Comparison of ENCODE assay signal across 33 cellular contexts in the genomic region with DNA sequence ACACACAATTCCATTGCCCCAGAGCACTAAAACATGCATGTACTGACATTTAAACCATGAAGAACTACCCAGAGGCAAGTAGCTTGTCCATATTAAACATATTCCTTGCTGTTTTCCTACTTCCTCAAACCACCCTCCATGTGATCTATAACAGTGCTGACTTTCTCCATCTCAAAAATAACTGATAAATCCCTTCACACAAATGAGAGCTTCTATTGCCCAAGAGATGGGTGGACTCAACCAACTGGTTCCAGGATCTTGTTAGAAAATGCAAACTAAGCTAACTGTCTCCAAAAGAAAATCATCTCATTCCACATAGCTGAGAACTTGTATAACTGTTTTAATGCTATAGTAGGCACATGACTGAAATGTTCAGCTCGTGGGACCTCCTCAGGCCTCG. TPM values are rescaled to one million over a fixed set of nuclear protein-coding genes. Genes with fewer than 3 reads are reported as not detected.
"Had no signal": no experiment of that assay in that cellular context is flagged by ENCODE, and none has a peak within 500 bp of the region (broad histone marks: within the 10 kb centered on the region; RNA-seq: fewer than 3 reads in every experiment).

No MANE protein-coding gene starts in this region.

- H3K4me1 ChIP-seq: lower lobe of right lung, pancreas, prostate gland, vagina had no signal

- H3K9me3 ChIP-seq: heart left ventricle, lower lobe of right lung, pancreas, prostate gland, thoracic aorta, upper lobe of left lung, vagina had no signal

- H3K36me3 ChIP-seq: brain microvascular endothelial cell, heart left ventricle, lower lobe of right lung, pancreas, prostate gland, thoracic aorta, upper lobe of left lung, vagina had no signal

- H3K27ac ChIP-seq: brain microvascular endothelial cell, epithelial cell of prostate, lower lobe of right lung, pancreas, prostate gland, thoracic aorta, upper lobe of left lung, vagina had no signal

- H3K4me3 ChIP-seq: heart left ventricle, lower lobe of right lung, pancreas, prostate gland, thoracic aorta, upper lobe of left lung, vagina had no signal

- H3K27me3 ChIP-seq: brain microvascular endothelial cell, heart left ventricle, pancreas, upper lobe of left lung, vagina had no signal

- ATAC-seq: left colon; lower lobe of right lung; naive thymus-derived CD8-positive, alpha-beta T cell had no signal

- DNase-seq: activated CD4-positive, alpha-beta memory T cell treated with anti-CD3 and anti-CD28 coated beads for 36 hours; activated CD4-positive, alpha-beta T cell treated with anti-CD3 and anti-CD28 coated beads, Interleukin-2, amount 10 ng/mL, durations not matched to agents 24 days and 14 days; activated CD4-positive, CD25-positive, alpha-beta regulatory T cell treated with anti-CD3 and anti-CD28 coated beads, Interleukin-2, amount 50 U/mL, for 72 hours; activated CD8-positive, alpha-beta memory T cell treated with anti-CD3 and anti-CD28 coated beads, Interleukin-2, amount 50 U/mL, for 4 hours; activated effector memory CD4-positive, alpha-beta T cell treated with anti-CD3 and anti-CD28 coated beads, Interleukin-2, amount 50 U/mL, for 16 hours; activated naive CD4-positive, alpha-beta T cell treated with anti-CD3 and anti-CD28 coated beads, Interleukin-2, amount 10 ng/mL, durations not matched to agents 7 days and 5 days; activated naive CD8-positive, alpha-beta T cell treated with anti-CD3 and anti-CD28 coated beads, Interleukin-2, amount 10 ng/mL, durations not matched to agents 7 days and 5 days; activated T-cell treated with anti-CD3 and anti-CD28 coated beads, Interleukin-2, amount 50 U/mL, for 1 hour; amniotic stem cell; brain microvascular endothelial cell; caudate nucleus; effector CD4-positive, alpha-beta T cell; heart left ventricle; hypothalamus; immature natural killer cell; kidney; left colon; lower lobe of right lung; mesenchymal stem cell; naive thymus-derived CD8-positive, alpha-beta T cell; nucleus accumbens; pancreas; stimulated activated CD4-positive, alpha-beta T cell treated with anti-CD3 and anti-CD28 coated beads, Interleukin-2, amount 100 ng/mL, for 48 hours; T-helper 9 cell; upper lobe of left lung had no signal

RNA-seq across cellular contexts. Expression of a gene that starts 29.6 kb away (rescaled TPM):
- total RNA-seq: activated CD4-positive, alpha-beta memory T cell treated with anti-CD3 and anti-CD28 coated beads for 36 hours; activated CD4-positive, alpha-beta T cell treated with anti-CD3 and anti-CD28 coated beads, Interleukin-2, amount 10 ng/mL, durations not matched to agents 24 days and 14 days; activated CD8-positive, alpha-beta memory T cell treated with anti-CD3 and anti-CD28 coated beads for 36 hours; activated naive CD8-positive, alpha-beta T cell treated with anti-CD3 and anti-CD28 coated beads, Interleukin-2, amount 10 ng/mL, durations not matched to agents 7 days and 5 days; activated T-helper 1 cell treated with anti-CD3 and anti-CD28 coated beads, Interleukin-12 subunit alpha, Interleukin-12 subunit beta, Interleukin-2, Interleukin-4 antibody, amounts not matched to agents 30 ng/mL and 10 ng/mL and 1 ng/mL, durations not matched to agents 14 hours and 24 hours and 36 hours; astrocyte; fibroblast of villous mesenchyme; kidney; naive thymus-derived CD8-positive, alpha-beta T cell; vagina had no signal
